Comparison of ENCODE assay signal across 19 cellular contexts in genomic region chr11:35838071-35838470, GRCh38.
DNase-seq lines count a peak whose midpoint lies in the region; ATAC-seq, FAIRE-seq and TF ChIP-seq lines count a peak whose summit lies in the region.
"Had no signal": no experiment of that assay in that cellular context is flagged by ENCODE, and none has a peak within 500 bp of the region (broad histone marks: within the 10 kb centered on the region; RNA-seq: fewer than 3 reads in every experiment).

No MANE protein-coding gene starts in this region.

- H3K9me1 ChIP-seq in IMR-90 (ENCODE audit: insufficient read depth, low read length), result no peaks in the 10 kb centered on the region

- TF ChIP-seq CTCF in IMR-90 (conservative IDR thresholded peaks at IDR 0.05; ENCODE audit: low read depth, low read length) (no peak), astrocyte of the cerebellum (IDR thresholded peaks at IDR 0.05; ENCODE audit: low read depth, low read length, missing control alignments) (no peak), smooth muscle cell (IDR thresholded peaks at IDR 0.05; ENCODE audit: borderline replicate concordance, insufficient read depth, poor library complexity, severe bottlenecking) (no peak)

- H3K4me1 ChIP-seq in IMR-90 (ENCODE audit: control insufficient read depth, insufficient read depth, low read length) (no peaks in the 10 kb centered on the region), smooth muscle cell (ENCODE audit: low read depth) (no peaks in the 10 kb centered on the region)
- H3K4me1 ChIP-seq: A549 had no signal

- in situ Hi-C loops in IMR-90 (cut with MboI; ENCODE audit: low sequenced_read_pairs) (no loop called here), astrocyte of the cerebellum (cut with HindIII; ENCODE audit: low sequenced_read_pairs) (no loop called here)

- H3K9ac ChIP-seq in IMR-90 (ENCODE audit: low read depth, low read length) (no peak overlapping the region), smooth muscle cell (ENCODE audit: low read depth) (no peak overlapping the region)

- H3K27me3 ChIP-seq in IMR-90 (ENCODE audit: control insufficient read depth, insufficient read depth, low read length), result peaks cover 7% of the 10 kb centered on the region
- H3K27me3 ChIP-seq in smooth muscle cell (ENCODE audit: low read depth), result no peaks in the 10 kb centered on the region

- H4K20me1 ChIP-seq in IMR-90 (ENCODE audit: insufficient read depth, low read length) (no peaks in the 10 kb centered on the region), smooth muscle cell (ENCODE audit: low read depth) (no peaks in the 10 kb centered on the region)

- H4K8ac ChIP-seq in IMR-90 (ENCODE audit: low read depth in 2 of 2, low read length in 2 of 2), result no peak overlapping the region

- no peaks in the 10 kb centered on the region for H3F3A ChIP-seq in smooth muscle cell (ENCODE audit: low read depth)

- H3K4me1 Mint-ChIP-seq in activated naive CD4-positive, alpha-beta T cell treated with anti-CD3 and anti-CD28 coated beads for 36 hours (ENCODE audit: low read depth), result no peaks in the 10 kb centered on the region

- DNase-seq in IMR-90, result no peak
- peak; percentile 9 for DNase-seq in astrocyte of the cerebellum (ENCODE audit: low read depth)
- DNase-seq in iris pigment epithelial cell (ENCODE audit: low read depth), result peak; percentile 11
- no peak for DNase-seq in smooth muscle cell (lab: John Stamatoyannopoulos, UW; ENCODE audit: unreplicated experiment)
- no peak for DNase-seq in activated naive CD4-positive, alpha-beta T cell treated with anti-CD3 and anti-CD28 coated beads for 36 hours
- DNase-seq in RCC 7860 (ENCODE audit: low spot score), result no peak
- DNase-seq: C1 segment of cervical spinal cord; Calu3; CD4-positive, alpha-beta T cell; DMS 273 treated with DMSO at 0.1 percent for 48 hours; GOT3; H9 had no signal

- BruUV-seq in IMR-90 (replicated peaks; lab: Mats Ljungman, UMichigan), result no TSS peak

- no peak overlapping the region for H2BK15ac ChIP-seq in IMR-90 (ENCODE audit: low read depth, low read length)

- peaks cover 2% of the 10 kb centered on the region for H3K9me3 Mint-ChIP-seq in activated naive CD4-positive, alpha-beta T cell treated with anti-CD3 and anti-CD28 coated beads for 36 hours

- peaks cover 10% of the 10 kb centered on the region for H3K27me3 Mint-ChIP-seq in activated naive CD4-positive, alpha-beta T cell treated with anti-CD3 and anti-CD28 coated beads for 36 hours (ENCODE audit: low read depth)

- no CpG with 5 or more reads among the region's 3 CpGs for WGBS in IMR-90 (ENCODE audit: extremely low coverage in 2 of 2, insufficient read length in 1 of 2), 2 experiments
- WGBS in smooth muscle cell (ENCODE audit: low lambda C conversion rate), result 30% methylated on average over 3 of the region's 3 CpGs

- H3K14ac ChIP-seq in IMR-90 (replicated peaks; ENCODE audit: low read depth, low read length), result no peak overlapping the region

- intact Hi-C loops in IMR-90 (cut with micrococcal nuclease), result no loop called here
- intact Hi-C loops in activated naive CD4-positive, alpha-beta T cell treated with anti-CD3 and anti-CD28 coated beads for 36 hours (cut with micrococcal nuclease), result no loop called here

- no peak overlapping the region for H3K4me2 ChIP-seq in IMR-90 (ENCODE audit: low read depth, low read length)
- H3K4me2 ChIP-seq in smooth muscle cell, result peak overlapping the region; percentile 9
- H3K4me2 ChIP-seq: A549 had no signal

- no peak overlapping the region for H4K5ac ChIP-seq in IMR-90 (ENCODE audit: low read depth, low read length)

- POLR2A ChIA-PET in IMR-90 (lab: Charles Lee; ENCODE audit: unreplicated experiment), result no interaction called here

- H3K79me2 ChIP-seq in smooth muscle cell (ENCODE audit: low read depth), result no peaks in the 10 kb centered on the region

- no peak for FAIRE-seq in RCC 7860 (lab: Jason Lieb, UNC)
- FAIRE-seq: A549, GM12878, GM18507, HepG2 had no signal

- H3K27ac ChIP-seq in IMR-90 (ENCODE audit: insufficient read depth, low read length), result no peak overlapping the region
- H3K27ac ChIP-seq in smooth muscle cell (ENCODE audit: low read depth), result no peak overlapping the region
- H3K27ac ChIP-seq: A549 had no signal

- H2BK20ac ChIP-seq in IMR-90 (ENCODE audit: low read depth, low read length), result no peak overlapping the region

- H3K18ac ChIP-seq in IMR-90 (ENCODE audit: low read depth, low read length), result no peak overlapping the region

- H3K56ac ChIP-seq in IMR-90 (ENCODE audit: extremely low read depth, insufficient read depth, low read length), result no peak overlapping the region

- H3K36me3 ChIP-seq in IMR-90 (ENCODE audit: control insufficient read depth, insufficient read depth, low read length), result no peaks in the 10 kb centered on the region
- H3K36me3 ChIP-seq in smooth muscle cell (ENCODE audit: low read depth), result no peaks in the 10 kb centered on the region

- no peaks in the 10 kb centered on the region for H3K36me3 Mint-ChIP-seq in activated naive CD4-positive, alpha-beta T cell treated with anti-CD3 and anti-CD28 coated beads for 36 hours (ENCODE audit: low read depth)

- dilution Hi-C loops in IMR-90 (cut with HindIII; ENCODE audit: low sequenced_read_pairs, unreplicated experiment), result no loop called here

- CTCF ChIA-PET in IMR-90 (lab: Yijun Ruan, JAX), result interaction anchor here (1.4 kb wide), 1 partner anchor 16 kb away, joined by 8 read pairs; no protein-coding TSS in a partner anchor
- CTCF ChIA-PET in activated naive CD4-positive, alpha-beta T cell treated with anti-CD3 and anti-CD28 coated beads for 36 hours (lab: Charles Lee), result no interaction called here

- H4K91ac ChIP-seq in IMR-90 (ENCODE audit: insufficient read depth, low read depth, low read length), result no peak overlapping the region

- no peak overlapping the region for H2BK5ac ChIP-seq in IMR-90 (ENCODE audit: low read depth, low read length, poor library complexity, severe bottlenecking)

- no peak overlapping the region for H2BK120ac ChIP-seq in IMR-90 (ENCODE audit: low read depth, low read length)

- ATAC-seq in IMR-90 (ENCODE audit: low read depth) (peak; percentile 32), HG02571 (IDR thresholded peaks at IDR 0.05; ENCODE audit: unreplicated experiment) (no peak), GM19463 (IDR thresholded peaks at IDR 0.05; ENCODE audit: unreplicated experiment) (no peak)
- ATAC-seq: A549, GM12878, HepG2 had no signal

- H3K4me3 ChIP-seq in IMR-90 (ENCODE audit: insufficient read depth, low read depth, low read length) (no peak overlapping the region), astrocyte of the cerebellum (ENCODE audit: low read depth, low read length) (no peak overlapping the region), smooth muscle cell (no peak overlapping the region)
- H3K4me3 ChIP-seq: A549, GM12878 had no signal

- TF ChIP-seq RAD21 in IMR-90 (IDR thresholded peaks at IDR 0.05; ENCODE audit: low read length), result no peak

- H3K4ac ChIP-seq in IMR-90 (ENCODE audit: low read depth, low read length), result no peak overlapping the region

- TF ChIP-seq POLR2A in IMR-90 (IDR thresholded peaks at IDR 0.05; ENCODE audit: low read depth, low read length), result no peak

- H3K27ac Mint-ChIP-seq in activated naive CD4-positive, alpha-beta T cell treated with anti-CD3 and anti-CD28 coated beads for 36 hours, result no peak overlapping the region
- H3K27ac Mint-ChIP-seq: B cell; CD4-positive, alpha-beta T cell; H9 had no signal

- no peak overlapping the region for H2AFZ ChIP-seq in IMR-90 (replicated peaks; ENCODE audit: low read length, poor library complexity)
- no peak overlapping the region for H2AFZ ChIP-seq in smooth muscle cell (ENCODE audit: low read depth)

- H2AK9ac ChIP-seq in IMR-90 (replicated peaks; ENCODE audit: low read depth, low read length, poor library complexity), result no peak overlapping the region

- H3K9me3 ChIP-seq in IMR-90 (ENCODE audit: control insufficient read depth, insufficient read depth, low read length) (peaks cover 3% of the 10 kb centered on the region), smooth muscle cell (replicated peaks; ENCODE audit: low read depth) (no peaks in the 10 kb centered on the region)
- H3K9me3 ChIP-seq: A549 had no signal

- H2AK5ac ChIP-seq in IMR-90 (ENCODE audit: low read depth, low read length), result no peak overlapping the region

- no peak overlapping the region for H3K23ac ChIP-seq in IMR-90 (ENCODE audit: low read depth, low read length)

- no peak overlapping the region for H3K4me3 Mint-ChIP-seq in activated naive CD4-positive, alpha-beta T cell treated with anti-CD3 and anti-CD28 coated beads for 36 hours
- H3K4me3 Mint-ChIP-seq: B cell; CD4-positive, alpha-beta T cell; H9 had no signal

- no peaks in the 10 kb centered on the region for H3K79me1 ChIP-seq in IMR-90 (ENCODE audit: low read depth in 1 of 2, low read length in 2 of 2)

TF ChIP-seq in IMR-90, 13 proteins besides CTCF, POLR2A, EP300 and RAD21 (continues in another document):
- TF ChIP-seq CHD1 (IDR thresholded peaks at IDR 0.05; ENCODE audit: low read depth, low read length) (no peak), USF2 (IDR thresholded peaks at IDR 0.05; ENCODE audit: low read depth, low read length) (no peak), RFX5 (IDR thresholded peaks at IDR 0.05; ENCODE audit: low read depth, low read length) (no peak), MXI1 (IDR thresholded peaks at IDR 0.05; ENCODE audit: borderline replicate concordance, low read depth, low read length) (no peak), RCOR1 (IDR thresholded peaks at IDR 0.05; ENCODE audit: insufficient replicate concordance, low read length) (no peak), MAZ (IDR thresholded peaks at IDR 0.05; ENCODE audit: borderline replicate concordance, low read depth, low read length) (no peak), CEBPB (IDR thresholded peaks at IDR 0.05; ENCODE audit: low read depth, low read length) (no peak), MAFK (IDR thresholded peaks at IDR 0.05; ENCODE audit: low read depth, low read length) (no peak), NFE2L2 (IDR thresholded peaks at IDR 0.05; ENCODE audit: low read depth, low read length) (no peak), FOS (IDR thresholded peaks at IDR 0.05; ENCODE audit: low read depth, low read length) (no peak), SMC3 (IDR thresholded peaks at IDR 0.05; ENCODE audit: low read depth, low read length) (no peak), BHLHE40 (IDR thresholded peaks at IDR 0.05; ENCODE audit: low read depth, low read length) (no peak)

Comparison
In these comparisons a context has a peak if more than half of its experiments do, and no peak if none do; other contexts are left out.
1. DNase-seq: peak in astrocyte of the cerebellum (single experiment) and iris pigment epithelial cell (single experiment); none in IMR-90 (single experiment), smooth muscle cell (single experiment), activated naive CD4-positive, alpha-beta T cell treated with anti-CD3 and anti-CD28 coated beads for 36 hours (single experiment) and RCC 7860 (single experiment).